ENCODE assay signal across 23 cellular contexts in the genomic region with DNA sequence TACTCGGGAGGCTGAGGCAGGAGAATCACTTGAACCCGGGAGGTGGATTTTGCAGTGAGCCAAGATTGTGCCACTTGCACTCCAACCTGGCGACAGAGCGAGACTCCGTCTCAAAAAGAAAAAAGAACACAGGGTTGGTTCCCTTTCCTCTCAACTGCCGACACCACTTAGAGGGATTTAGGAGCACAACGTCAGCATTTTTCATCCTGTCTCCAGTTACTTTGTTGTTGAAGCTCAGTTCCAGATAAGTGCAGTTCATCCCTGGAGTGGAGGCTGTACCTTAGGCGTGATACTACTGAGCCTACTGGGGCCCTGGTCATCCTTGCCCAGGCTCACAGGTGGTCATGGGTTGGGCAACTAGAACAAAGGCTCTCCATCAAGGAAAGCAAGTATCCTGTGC. TPM values are rescaled to one million over a fixed set of nuclear protein-coding genes. Genes with fewer than 3 reads are reported as not detected.
A peak's percentile ranks its signal among the peaks of the same experiment; 100 is the strongest.
DNase-seq lines count a peak whose midpoint lies in the region; ATAC-seq, FAIRE-seq and TF ChIP-seq lines count a peak whose summit lies in the region.
"Had no signal": no experiment of that assay in that cellular context is flagged by ENCODE, and none has a peak within 500 bp of the region (broad histone marks: within the 10 kb centered on the region; RNA-seq: fewer than 3 reads in every experiment).

No MANE protein-coding gene starts in this region.

- H3K79me2 ChIP-seq in HepG2 (ENCODE audit: insufficient read depth, low read length) (no peaks in the 10 kb centered on the region), K562 (ENCODE audit: control insufficient read depth, insufficient read depth, low read length) (no peaks in the 10 kb centered on the region), H1 (ENCODE audit: control insufficient read depth in 1 of 2, insufficient read depth in 2 of 2, low read length in 2 of 2) (no peaks in the 10 kb centered on the region)

- H2BK5ac ChIP-seq in H1 (ENCODE audit: low read depth, low read length), result no peak overlapping the region

- H2BK20ac ChIP-seq in H1 (ENCODE audit: low read length), result peak overlapping the region; percentile 80; the same call in 1 of the 2 replicates

- TF ChIP-seq POLR2A in HepG2 (IDR thresholded peaks at IDR 0.05; ENCODE audit: insufficient read depth in 1 of 2, low read depth in 2 of 2, low read length in 2 of 2), result no peak
- TF ChIP-seq POLR2A in right lobe of liver (IDR thresholded peaks at IDR 0.05), result no peak
- no peak for TF ChIP-seq POLR2A in K562 (conservative IDR thresholded peaks at IDR 0.05)
- no peak for TF ChIP-seq POLR2A in H1 (IDR thresholded peaks at IDR 0.05; ENCODE audit: control extremely low read depth in 1 of 2, low read depth in 2 of 2, low read length in 2 of 2)

- H3K18ac ChIP-seq in H1 (ENCODE audit: extremely low read depth, low read length), result no peak overlapping the region

- H3K23me2 ChIP-seq in H1 (ENCODE audit: low read depth, low read length), result no peaks in the 10 kb centered on the region

- no peak for TF ChIP-seq EP300 in HepG2 (IDR thresholded peaks at IDR 0.05; ENCODE audit: low read depth in 2 of 2, low read length in 2 of 2)
- no peak for TF ChIP-seq EP300 in HepG2 (CRISPR knock-in tag; IDR thresholded peaks at IDR 0.05; ENCODE audit: borderline replicate concordance)
- TF ChIP-seq EP300 in K562 (IDR thresholded peaks at IDR 0.05; ENCODE audit: low read length), result no peak
- TF ChIP-seq EP300 in H1 (IDR thresholded peaks at IDR 0.05; ENCODE audit: borderline replicate concordance in 1 of 2, low read depth in 2 of 2, low read length in 2 of 2), result no peak

- H3K4me3 ChIP-seq in HepG2 (replicated peaks in 1 of 3; ENCODE audit: insufficient read depth in 1 of 3, low read depth in 2 of 3, low read length in 3 of 3) (no peak overlapping the region), right lobe of liver (no peak overlapping the region), K562 (no peak overlapping the region), H1 (ENCODE audit: extremely low read depth in 1 of 4, insufficient read depth in 2 of 4, low read depth in 3 of 4, low read length in 4 of 4) (no peak overlapping the region)
- H3K4me3 ChIP-seq: BLaER1 treated with 17β-estradiol and CSF1 and Interleukin-3, amounts not matched to agents 10 nM and 100 nM had no signal

- no peak overlapping the region for H3K4ac ChIP-seq in H1 (replicated peaks; ENCODE audit: insufficient read length, low read depth, low read length)

- H4K91ac ChIP-seq in H1 (replicated peaks; ENCODE audit: insufficient read length, low read length), result no peak overlapping the region

- no peak overlapping the region for H4K5ac ChIP-seq in H1 (ENCODE audit: insufficient read length, low read depth, low read length)

- CTCF ChIA-PET in HepG2 (lab: Yijun Ruan, JAX; ENCODE audit: low intra/inter-chr PET ratio, low total read pairs) (no interaction called here), K562 (lab: Yijun Ruan, JAX; ENCODE audit: low intra/inter-chr PET ratio) (no interaction called here), H1 (lab: Charles Lee; ENCODE audit: partially characterized antibody) (interaction anchor here (1.2 to 1.4 kb wide), 3 partner anchors 11 to 39 kb away, joined by 3 to 6 read pairs (median 4); no protein-coding TSS in a partner anchor)

- DNase-seq in HepG2 (ENCODE audit: low spot score) (no peak), right lobe of liver (no peak), NCI-H524 (lab: John Stamatoyannopoulos, UW) (peak; percentile 62 to 85), K562 (ENCODE audit: extremely low read depth in 1 of 4, low spot score in 3 of 4) (no peak), H1 (ENCODE audit: low read depth in 1 of 2, low spot score in 2 of 2) (no peak), left colon (no peak)
- DNase-seq in stimulated activated CD4-positive, alpha-beta T cell treated with anti-CD3 and anti-CD28 coated beads, Interleukin-4, amount 100 ng/mL, for 1 hour, result no peak
- DNase-seq: 8988T; AML-193; Caco-2; Calu3; CD4-positive, alpha-beta T cell; CD8-positive, alpha-beta T cell; DMS79 treated with DMSO at 0.1 percent for 48 hours; GF-D8 had no signal

- no peak overlapping the region for H2BK15ac ChIP-seq in H1 (ENCODE audit: low read length)

- in situ Hi-C loops in HepG2 (cut with HindIII; ENCODE audit: extremely low pct_ligation_motif_present, low pct_unique_long_range_greater_than_20kb) (no loop called here), K562 (cut with MboI) (no loop called here)

- H2AFZ ChIP-seq in HepG2 (ENCODE audit: low read length), result no peak overlapping the region
- no peak overlapping the region for H2AFZ ChIP-seq in K562 (ENCODE audit: low read depth, low read length)
- no peak overlapping the region for H2AFZ ChIP-seq in H1 (ENCODE audit: low read length)

- H3K36me3 ChIP-seq in HepG2 (replicated peaks in 1 of 2; ENCODE audit: control insufficient read depth in 1 of 2, insufficient read depth in 2 of 2, low read length in 2 of 2) (no peaks in the 10 kb centered on the region), right lobe of liver (no peaks in the 10 kb centered on the region), K562 (ENCODE audit: control insufficient read depth, insufficient read depth, low read length) (no peaks in the 10 kb centered on the region), H1 (ENCODE audit: control insufficient read depth in 2 of 4, insufficient read depth in 4 of 4, low read length in 3 of 4) (no peaks in the 10 kb centered on the region)
- H3K36me3 ChIP-seq: BLaER1 treated with 17β-estradiol and CSF1 and Interleukin-3, amounts not matched to agents 10 nM and 100 nM had no signal

- 63% methylated on average over 8 of the region's 8 CpGs for WGBS in HepG2 (ENCODE audit: low lambda C conversion rate)
- 37% methylated on average over 2 of the region's 8 CpGs for WGBS in right lobe of liver (ENCODE audit: insufficient coverage, low coverage, low lambda C conversion rate, missing lambda C conversion rate)
- WGBS in K562 (ENCODE audit: insufficient coverage, low coverage, missing lambda C conversion rate), result 66% methylated on average over 7 of the region's 8 CpGs
- WGBS in H1 (ENCODE audit: extremely low coverage in 1 of 2, insufficient coverage in 1 of 2, insufficient read length in 1 of 2, insufficient replicate concordance in 2 of 2, low coverage in 1 of 2, low lambda C conversion rate in 2 of 2, missing lambda C conversion rate in 1 of 2), 2 experiments, result 95% methylated on average over 8 of the region's 8 CpGs; no CpG with 5 or more reads in 1 of the 2 experiments

- TF ChIP-seq CTCF in HepG2 (CRISPR knock-in tag; IDR thresholded peaks at IDR 0.05) (no peak), right lobe of liver (IDR thresholded peaks at IDR 0.05) (no peak), K562 (IDR thresholded peaks at IDR 0.05 in 2 of 3, conservative IDR thresholded peaks at IDR 0.05 in 1 of 3; ENCODE audit: insufficient read depth in 2 of 3, low read depth in 1 of 3, low read length in 3 of 3) (no peak), H1 (IDR thresholded peaks at IDR 0.05; ENCODE audit: control extremely low read depth in 1 of 3, insufficient read depth in 1 of 3, low read depth in 1 of 3, low read length in 3 of 3) (no peak)

- no peak overlapping the region for H3K14ac ChIP-seq in H1 (ENCODE audit: insufficient read length)

- no peak for ATAC-seq in HepG2
- ATAC-seq in right lobe of liver, result no peak
- ATAC-seq in K562, result no peak
- no peak for ATAC-seq in SK-N-SH treated with all-trans-retinoic acid at 6 μM for 48 hours
- no peak for ATAC-seq in left colon
- ATAC-seq: CD8-positive, alpha-beta T cell had no signal

- H3K4me2 ChIP-seq in HepG2 (ENCODE audit: low read depth, low read length), result no peak overlapping the region
- H3K4me2 ChIP-seq in K562 (ENCODE audit: insufficient read depth, low read length), result no peak overlapping the region
- no peak overlapping the region for H3K4me2 ChIP-seq in H1 (ENCODE audit: insufficient read depth in 1 of 2, low read depth in 2 of 2, low read length in 2 of 2)
- H3K4me2 ChIP-seq: BLaER1 treated with 17β-estradiol and CSF1 and Interleukin-3, amounts not matched to agents 10 nM and 100 nM had no signal

- no peak overlapping the region for H2BK12ac ChIP-seq in H1 (ENCODE audit: low read depth, low read length)

- no peak overlapping the region for H3K56ac ChIP-seq in H1 (replicated peaks; ENCODE audit: insufficient read length, low read depth, low read length)

- H3K27ac ChIP-seq in HepG2 (ENCODE audit: extremely low read length, insufficient read depth, low read length) (no peak overlapping the region), right lobe of liver (no peak overlapping the region), K562 (ENCODE audit: extremely low read depth, low read depth, low read length) (no peak overlapping the region), H1 (ENCODE audit: low read depth, low read length) (no peak overlapping the region)
- H3K27ac ChIP-seq: BLaER1 treated with 17β-estradiol and CSF1 and Interleukin-3, amounts not matched to agents 10 nM and 100 nM; C4-2B had no signal

- H3K9ac ChIP-seq in HepG2 (ENCODE audit: insufficient read depth, low read depth, low read length) (no peak overlapping the region), K562 (ENCODE audit: insufficient read depth in 1 of 2, low read depth in 2 of 2, low read length in 2 of 2) (no peak overlapping the region), H1 (replicated peaks in 1 of 4; ENCODE audit: extremely low read depth in 1 of 4, low read depth in 3 of 4, low read length in 3 of 4) (no peak overlapping the region)
- H3K9ac ChIP-seq: BLaER1 treated with 17β-estradiol and CSF1 and Interleukin-3, amounts not matched to agents 10 nM and 100 nM had no signal

- H2BK120ac ChIP-seq in H1 (replicated peaks; ENCODE audit: low read depth, low read length), result no peak overlapping the region

- no peaks in the 10 kb centered on the region for H3K79me1 ChIP-seq in H1 (ENCODE audit: low read depth, low read length)

- H3K4me1 ChIP-seq in HepG2 (ENCODE audit: insufficient read depth, low read length), result no peaks in the 10 kb centered on the region
- H3K4me1 ChIP-seq in right lobe of liver, result no peaks in the 10 kb centered on the region
- no peaks in the 10 kb centered on the region for H3K4me1 ChIP-seq in K562 (replicated peaks in 1 of 2; ENCODE audit: control insufficient read depth in 2 of 2, insufficient read depth in 2 of 2, low read length in 2 of 2)
- H3K4me1 ChIP-seq in H1 (replicated peaks in 1 of 4; ENCODE audit: control insufficient read depth in 3 of 4, insufficient read depth in 4 of 4, low read length in 3 of 4), result no peaks in the 10 kb centered on the region
- H3K4me1 ChIP-seq: Caco-2 had no signal

- H4K20me1 ChIP-seq in HepG2 (ENCODE audit: insufficient read depth, low read length), result no peaks in the 10 kb centered on the region
- H4K20me1 ChIP-seq in K562 (replicated peaks; ENCODE audit: control insufficient read depth, insufficient read depth, low read length), result no peaks in the 10 kb centered on the region
- no peaks in the 10 kb centered on the region for H4K20me1 ChIP-seq in H1 (replicated peaks in 1 of 2; ENCODE audit: control insufficient read depth in 1 of 2, insufficient read depth in 2 of 2, low read length in 2 of 2)
- H4K20me1 ChIP-seq: BLaER1 treated with 17β-estradiol and CSF1 and Interleukin-3, amounts not matched to agents 10 nM and 100 nM had no signal

- BruUV-seq in HepG2 (replicated peaks; lab: Mats Ljungman, UMichigan), result no TSS peak
- no TSS peak for BruUV-seq in K562 (replicated peaks; lab: Mats Ljungman, UMichigan)

- intact Hi-C loops in HepG2 (cut with micrococcal nuclease; ENCODE audit: unreplicated experiment) (no loop called here), right lobe of liver (cut with DNase I) (no loop called here), K562 (cut with micrococcal nuclease) (no loop called here), left colon (cut with DNase I, micrococcal nuclease) (no loop called here)

- H3K9me1 ChIP-seq in K562 (ENCODE audit: control insufficient read depth, insufficient read depth, low read length), result no peaks in the 10 kb centered on the region

- no peak overlapping the region for H3K23ac ChIP-seq in H1 (ENCODE audit: insufficient read length)

- H2AK5ac ChIP-seq in H1 (ENCODE audit: low read depth, low read length), result no peak overlapping the region

- FAIRE-seq in HepG2 (lab: Jason Lieb, UNC) (no peak), K562 (lab: Jason Lieb, UNC) (no peak), H1 (lab: Jason Lieb, UNC) (no peak)
- FAIRE-seq: A204.1, D721Med, G401.6, GM12891, GM19239 had no signal

- no peak for TF ChIP-seq RAD21 in HepG2 (CRISPR knock-in tag; IDR thresholded peaks at IDR 0.05)
- TF ChIP-seq RAD21 in K562 (CRISPR knock-in tag; conservative IDR thresholded peaks at IDR 0.05 in 1 of 2, IDR thresholded peaks at IDR 0.05 in 1 of 2), result no peak
- TF ChIP-seq RAD21 in H1 (IDR thresholded peaks at IDR 0.05 in 1 of 2, conservative IDR thresholded peaks at IDR 0.05 in 1 of 2; ENCODE audit: low read depth in 2 of 2, low read length in 2 of 2), result no peak

- POLR2A ChIA-PET in HepG2 (lab: Yijun Ruan, JAX) (no interaction called here), K562 (lab: Yijun Ruan, JAX) (no interaction called here), H1 (lab: Charles Lee; ENCODE audit: partially characterized antibody) (no interaction called here)

- no peak overlapping the region; the same call in 1 of the 2 replicates for H4K8ac ChIP-seq in H1 (ENCODE audit: extremely low read depth, insufficient read depth, low read length)

- peaks cover 0 to 8% of the 10 kb centered on the region in 2 experiments; a peak in 2 of 5 replicates for H3K27me3 ChIP-seq in HepG2 (ENCODE audit: control insufficient read depth in 1 of 2, insufficient read depth in 2 of 2, low read length in 2 of 2)
- H3K27me3 ChIP-seq in right lobe of liver, result no peaks in the 10 kb centered on the region
- H3K27me3 ChIP-seq in K562 (ENCODE audit: control insufficient read depth in 2 of 2, insufficient read depth in 2 of 2, low read length in 2 of 2), result no peaks in the 10 kb centered on the region
- peaks cover 0 to 1% (median 0%) of the 10 kb centered on the region in 4 experiments; a peak in 1 of 7 replicates for H3K27me3 ChIP-seq in H1 (replicated peaks in 1 of 4; ENCODE audit: control insufficient read depth in 3 of 4, extremely low read depth in 1 of 4, insufficient read depth in 3 of 4, low read length in 3 of 4)
- H3K27me3 ChIP-seq: BLaER1 treated with 17β-estradiol and CSF1 and Interleukin-3, amounts not matched to agents 10 nM and 100 nM had no signal

- no peaks in the 10 kb centered on the region for H3K9me3 ChIP-seq in HepG2 (ENCODE audit: low read length)
- H3K9me3 ChIP-seq in right lobe of liver, result no peaks in the 10 kb centered on the region
- no peaks in the 10 kb centered on the region for H3K9me3 ChIP-seq in K562 (replicated peaks; ENCODE audit: control insufficient read depth, insufficient read depth, low read depth, low read length)
- no peaks in the 10 kb centered on the region for H3K9me3 ChIP-seq in H1 (ENCODE audit: insufficient read depth in 2 of 2, low read depth in 1 of 2, low read length in 1 of 2)
- H3K9me3 ChIP-seq: BLaER1 treated with 17β-estradiol and CSF1 and Interleukin-3, amounts not matched to agents 10 nM and 100 nM; Caco-2 had no signal

RNA-seq across cellular contexts. Expression of a gene that starts 15.3 kb away (rescaled TPM):
- total RNA-seq in HepG2 (2016; rRNA removed; fragmentation: Illumina TruSeq; extraction: Trizol) (11.0 and 12.9 TPM in 2 replicates), right lobe of liver (1 to 10 TPM; 3.2 to 6.7 (median 5.1) TPM), K562 (2014; rRNA removed) (10.4 TPM in 2 replicates), K562 (2014; rRNA removed; fragmentation: Illumina TruSeq; extraction: Trizol) (17.5 and 23.0 TPM in 2 replicates), K562 (2015; rRNA removed; fragmentation: Illumina TruSeq; extraction: Trizol) (14.3 and 15.2 TPM in 2 replicates), K562 (2021) (16.7 and 17.9 TPM in 2 replicates), left colon (10 to 100 TPM; 40.1 to 59.5 TPM)
- 3.3 and 3.7 TPM in 2 replicates for total RNA-seq in HepG2 (2016; cell fraction: cytosol; rRNA removed; fragmentation: Illumina TruSeq; extraction: Trizol; ENCODE audit: low read depth)
- total RNA-seq in HepG2 (2016; cell fraction: insoluble cytoplasmic fraction; rRNA removed; fragmentation: Illumina TruSeq; extraction: Trizol), result 9.1 and 13.1 TPM in 2 replicates
- total RNA-seq in HepG2 (2016; cell fraction: membrane; rRNA removed; fragmentation: Illumina TruSeq; extraction: Trizol), result 2.8 and 4.4 TPM in 2 replicates
- 17.6 and 20.5 TPM in 2 replicates for total RNA-seq in HepG2 (2016; cell fraction: nucleus; rRNA removed; fragmentation: Illumina TruSeq; extraction: Trizol)
- polyA plus RNA-seq in HepG2 (2011; rRNA removed) (7.1 and 7.9 TPM in 2 replicates), K562 (2011; rRNA removed) (15.2 and 21.2 TPM in 2 replicates), K562 (2014; fragmentation: Illumina TruSeq; extraction: Trizol) (9.9 and 11.1 TPM in 2 replicates), K562 (2014; fragmentation: Nextera tagmentation; extraction: Ambion mirVana) (1 to 10 TPM; 2.3 to 2.7 TPM), K562 (2014; rRNA removed) (11.7 and 14.8 TPM in 2 replicates), H1 (2011; rRNA removed) (2.3 and 2.5 TPM in 2 replicates)
- polyA plus RNA-seq in HepG2 (2011; cell fraction: cytosol; rRNA removed), result 1.4 and 1.9 TPM in 2 replicates
- 12.3 and 18.5 TPM in 2 replicates for polyA plus RNA-seq in HepG2 (2011; cell fraction: nucleus; rRNA removed)
- 4.1 and 5.6 TPM in 2 replicates for polyA plus RNA-seq in HepG2 (2012)
- polyA plus RNA-seq in HepG2 (2016; cell fraction: cytosol; fragmentation: Illumina TruSeq; extraction: Trizol; ENCODE audit: low read depth), result 1.2 and 2.0 TPM in 2 replicates
- 4.5 and 5.9 TPM in 2 replicates for polyA plus RNA-seq in HepG2 (2016; cell fraction: insoluble cytoplasmic fraction; fragmentation: Illumina TruSeq; extraction: Trizol; ENCODE audit: low read depth)
- polyA plus RNA-seq in HepG2 (2016; cell fraction: membrane; fragmentation: Illumina TruSeq; extraction: Trizol; ENCODE audit: low read depth), result 0.74 and 2.3 TPM in 2 replicates
- 24.4 and 24.6 TPM in 2 replicates for polyA plus RNA-seq in HepG2 (2016; cell fraction: nucleus; fragmentation: Illumina TruSeq; extraction: Trizol; ENCODE audit: insufficient read depth, low read depth)
- 2.5 and 6.1 TPM in 2 replicates for polyA minus RNA-seq in HepG2 (2011; rRNA and poly(A)+ RNA removed; ENCODE audit: low replicate concordance)
- polyA minus RNA-seq in HepG2 (2011; cell fraction: cytosol; rRNA and poly(A)+ RNA removed), result 1.6 and 4.3 TPM in 2 replicates
- polyA minus RNA-seq in HepG2 (2011; cell fraction: nucleus; rRNA and poly(A)+ RNA removed), result 19.1 and 23.4 TPM in 2 replicates
- total RNA-seq in K562 (2011; cell fraction: chromatin; rRNA removed; ENCODE audit: low replicate concordance), result 24.8 and 75.3 TPM in 2 replicates
- total RNA-seq in K562 (2011; cell fraction: nucleolus; rRNA removed), result 10.5 and 13.6 TPM in 2 replicates
- 30.3 and 52.1 TPM in 2 replicates for total RNA-seq in K562 (2011; cell fraction: nucleoplasm; rRNA removed)
- 3.3 and 6.4 TPM in 2 replicates for polyA plus RNA-seq in K562 (2011; cell fraction: cytosol; rRNA removed)
- 20.0 and 26.6 TPM in 2 replicates for polyA plus RNA-seq in K562 (2011; cell fraction: nucleus; rRNA removed)
- 4.9 and 9.5 TPM in 2 replicates for polyA plus RNA-seq in K562 (2012)
- polyA minus RNA-seq in K562 (2011; rRNA and poly(A)+ RNA removed), result 17.6 and 19.2 TPM in 2 replicates
- polyA minus RNA-seq in K562 (2011; cell fraction: cytosol; rRNA and poly(A)+ RNA removed), result 5.6 and 7.3 TPM in 2 replicates
- polyA minus RNA-seq in K562 (2011; cell fraction: nucleus; rRNA and poly(A)+ RNA removed), result 14.4 and 22.0 TPM in 2 replicates
- total RNA-seq in H1 (2021; fragmentation: NEBNext Ultra II Directional; extraction: Animal tissue kit (Norgen Biotek cat#: 25700)), result 12.2 and 12.4 TPM in 2 replicates
- polyA plus RNA-seq in H1 (2011; cell fraction: cytosol; rRNA removed), result 4.2 TPM
- polyA plus RNA-seq in H1 (2011; cell fraction: nucleus; rRNA removed), result 4.5 TPM
- polyA plus RNA-seq in H1 (2012, experiment 1 of 2), result 3.7 to 7.0 TPM (median 4.9 TPM) in 4 replicates
- 1.5 TPM for polyA plus RNA-seq in H1 (2012, experiment 2 of 2)
- 5.8 TPM for polyA plus RNA-seq in H1 (2013, experiment 1 of 2)
- 4.9 TPM for polyA plus RNA-seq in H1 (2013, experiment 2 of 2)
- 4.2 and 4.9 TPM in 2 replicates for polyA minus RNA-seq in H1 (2011; rRNA and poly(A)+ RNA removed)
- 6.0 TPM for polyA minus RNA-seq in H1 (2011; cell fraction: cytosol; rRNA and poly(A)+ RNA removed)
- polyA minus RNA-seq in H1 (2011; cell fraction: nucleus; rRNA and poly(A)+ RNA removed), result 9.5 TPM

Comparison
In these comparisons a context has a peak if more than half of its experiments do, and no peak if none do; other contexts are left out.
1. DNase-seq: peak in NCI-H524 (2 of 2); none in HepG2 (single experiment), right lobe of liver (0 of 3), K562 (0 of 4), H1 (0 of 2), stimulated activated CD4-positive, alpha-beta T cell treated with anti-CD3 and anti-CD28 coated beads, Interleukin-4, amount 100 ng/mL, for 1 hour (single experiment) and left colon (0 of 2).